9 cellular contexts compared by ENCODE assay signal in genomic region chr2:74119324-74119723, GRCh38. TPM values are rescaled to one million over a fixed set of nuclear protein-coding genes. Genes with fewer than 3 reads are reported as not detected.
A peak's percentile ranks its signal among the peaks of the same experiment; 100 is the strongest.
DNase-seq lines count a peak whose midpoint lies in the region; ATAC-seq and TF ChIP-seq lines count a peak whose summit lies in the region.
"Had no signal": no experiment of that assay in that cellular context is flagged by ENCODE, and none has a peak within 500 bp of the region (broad histone marks: within the 10 kb centered on the region; RNA-seq: fewer than 3 reads in every experiment).

No MANE protein-coding gene starts in this region.

- H3K27ac Mint-ChIP-seq in mesothelial cell of epicardium (no peak overlapping the region), glutamatergic neuron (ENCODE audit: unreplicated experiment) (no peak overlapping the region)
- H3K27ac Mint-ChIP-seq: WTC11 had no signal

- H3K27me3 Mint-ChIP-seq in mesothelial cell of epicardium (ENCODE audit: low read depth), result no peaks in the 10 kb centered on the region
- peaks cover 5% of the 10 kb centered on the region for H3K27me3 Mint-ChIP-seq in glutamatergic neuron (ENCODE audit: unreplicated experiment)

- TF ChIP-seq CTCF in AG09319 (IDR thresholded peaks at IDR 0.05; ENCODE audit: low read depth, low read length) (peak; percentile 20; the same call in 1 of the 2 replicates), GM12872 (IDR thresholded peaks at IDR 0.05; ENCODE audit: insufficient read depth, low read depth, low read length) (peak; percentile 30; the same call in 2 of the 3 replicates), fibroblast of the aortic adventitia (IDR thresholded peaks at IDR 0.05; ENCODE audit: insufficient read depth, low read length) (peak; percentile 22), upper lobe of left lung (IDR thresholded peaks at IDR 0.05) (peak in 3 of 6 experiments; percentile 19 to 25 (median 22)), mesothelial cell of epicardium (IDR thresholded peaks at IDR 0.05; ENCODE audit: unreplicated experiment) (no peak), glutamatergic neuron (IDR thresholded peaks at IDR 0.05; ENCODE audit: partially characterized antibody, unreplicated experiment) (no peak)

- H3K27me3 ChIP-seq in SJSA1 (replicated peaks) (0 out of 2 replicates have a peak, but pooled peaks cover 5% of the 10 kb centered on the region), upper lobe of left lung (no peaks in the 10 kb centered on the region)

- ATAC-seq in upper lobe of left lung (ENCODE audit: low FRiP score in 2 of 2) (no peak), HG03432 (IDR thresholded peaks at IDR 0.05; ENCODE audit: unreplicated experiment) (no peak)

- DNase-seq in AG09319 (ENCODE audit: extremely low read depth, low read depth), result no peak
- peak in 1 of 2 experiments; percentile 6 for DNase-seq in SJSA1 (ENCODE audit: low read depth in 1 of 2, low spot score in 2 of 2)
- DNase-seq in fibroblast of the aortic adventitia (ENCODE audit: low read depth), result peak; percentile 22
- DNase-seq in upper lobe of left lung, result no peak
- no peak for DNase-seq in mesothelial cell of epicardium (ENCODE audit: low spot score in 2 of 2, unreplicated experiment in 2 of 2)
- DNase-seq in glutamatergic neuron, result no peak

- TF ChIP-seq POLR2A in upper lobe of left lung (IDR thresholded peaks at IDR 0.05), result no peak

- peak overlapping the region; percentile 94; the same call in 1 of the 2 replicates for H3K4me3 ChIP-seq in SJSA1
- H3K4me3 ChIP-seq in fibroblast of the aortic adventitia (ENCODE audit: low read depth, low read length), result no peak overlapping the region
- peak overlapping the region in 1 of 4 donors; percentile 78 for H3K4me3 ChIP-seq in upper lobe of left lung

- H3K4me1 ChIP-seq in SJSA1 (replicated peaks) (peaks cover 12% of the 10 kb centered on the region), upper lobe of left lung (peaks cover 0 to 5% (median 0%) of the 10 kb centered on the region in 4 donors)

- H3K27ac ChIP-seq in SJSA1 (no peak overlapping the region), upper lobe of left lung (peak overlapping the region in 1 of 4 donors; percentile 87)

- H3K4me3 Mint-ChIP-seq in mesothelial cell of epicardium (no peak overlapping the region), glutamatergic neuron (ENCODE audit: unreplicated experiment) (no peak overlapping the region)

- H3K36me3 Mint-ChIP-seq in mesothelial cell of epicardium, result peaks cover 2% of the 10 kb centered on the region
- peaks cover 22% of the 10 kb centered on the region for H3K36me3 Mint-ChIP-seq in glutamatergic neuron (ENCODE audit: unreplicated experiment)

- no peak for TF ChIP-seq EP300 in upper lobe of left lung (IDR thresholded peaks at IDR 0.05)

- H3K4me1 Mint-ChIP-seq in mesothelial cell of epicardium, result no peaks in the 10 kb centered on the region
- H3K4me1 Mint-ChIP-seq in glutamatergic neuron (ENCODE audit: low read depth, unreplicated experiment), result peaks cover 4% of the 10 kb centered on the region
- H3K4me1 Mint-ChIP-seq: WTC11 had no signal

- peaks cover 5% of the 10 kb centered on the region for H3K9me3 Mint-ChIP-seq in mesothelial cell of epicardium
- peaks cover 3% of the 10 kb centered on the region for H3K9me3 Mint-ChIP-seq in glutamatergic neuron (ENCODE audit: unreplicated experiment)

- no peaks in the 10 kb centered on the region; the same call in 1 of the 2 replicates for H3K9me3 ChIP-seq in SJSA1 (replicated peaks)
- H3K9me3 ChIP-seq in upper lobe of left lung, result peaks cover 0 to 8% (median 0%) of the 10 kb centered on the region in 4 donors

- H3K36me3 ChIP-seq in SJSA1 (peaks cover 3% of the 10 kb centered on the region), upper lobe of left lung (no peaks in the 10 kb centered on the region)

RNA-seq across cellular contexts. Expression of gene BOLA3, which starts 28.4 kb away (rescaled TPM):
- 130 and 179 TPM in 2 replicates for total RNA-seq in SJSA1 (2014; rRNA removed; shearing (Covaris generic))
- total RNA-seq in fibroblast of the aortic adventitia (ENCODE audit: low replicate concordance) (10.2 and 49.4 TPM in 2 replicates), upper lobe of left lung (10 to 100 TPM; 19.2 to 37.7 (median 24.3) TPM), mesothelial cell of epicardium (15.4 to 17.0 TPM (median 17.0 TPM) in 3 replicates), glutamatergic neuron (ENCODE audit: unreplicated experiment) (17.7 TPM)

RNA-seq across cellular contexts. Expression of gene MOB1A, which starts 59.4 kb away (rescaled TPM):
- total RNA-seq in SJSA1 (2014; rRNA removed; shearing (Covaris generic)), result 192 and 219 TPM in 2 replicates
- 159 and 164 TPM in 2 replicates for total RNA-seq in fibroblast of the aortic adventitia (ENCODE audit: low replicate concordance)
- 100 to 1,000 TPM in 2 of 6 donors, 10 to 100 TPM in 4; 23.1 to 143 (median 94.5) TPM for total RNA-seq in upper lobe of left lung
- 90.4 to 98.3 TPM (median 96.4 TPM) in 3 replicates for total RNA-seq in mesothelial cell of epicardium
- total RNA-seq in glutamatergic neuron (ENCODE audit: unreplicated experiment), result 60.5 TPM

Comparison
In these comparisons a context has a peak if more than half of its experiments do, and no peak if none do; other contexts are left out.
1. CTCF ChIP-seq: peak in AG09319 (single experiment), GM12872 (single experiment) and fibroblast of the aortic adventitia (single experiment); none in mesothelial cell of epicardium (single experiment) and glutamatergic neuron (single experiment).